In genomic region chr7:100101016-100101862, GRCh38 we compare ENCODE assay signal across 1 cellular context.
TF ChIP-seq lines count a peak whose summit lies in the region.

Gene AP4M1 (plus strand): TSS chr7:100101643. CDS start chr7:100101715, 72 bp downstream.
Gene MCM7 (minus strand): TSS chr7:100101397. CDS start chr7:100101294, 103 bp downstream.

TF ChIP-seq in K562, 482 proteins besides CTCF, POLR2A, EP300 and RAD21 (continued from another document):
- TF ChIP-seq WHSC1 (IDR thresholded peaks at IDR 0.05; ENCODE audit: low read length) (no peak), ZNF316 (IDR thresholded peaks at IDR 0.05) (no peak), ZBED1 (IDR thresholded peaks at IDR 0.05) (no peak; the same call in 1 of the 2 replicates), NELFE (IDR thresholded peaks at IDR 0.05; ENCODE audit: insufficient read depth, insufficient read length) (no peak), FOXK2 (conservative IDR thresholded peaks at IDR 0.05 in 1 of 2, IDR thresholded peaks at IDR 0.05 in 1 of 2; ENCODE audit: low read depth in 2 of 2) (peak; percentile 53 to 68; a peak in 2 of 4 replicates), MAZ (CRISPR knock-in tag; conservative IDR thresholded peaks at IDR 0.05 in 1 of 2, IDR thresholded peaks at IDR 0.05 in 1 of 2) (peak; percentile 91 to 93), ZFPM2 (CRISPR knock-in tag; IDR thresholded peaks at IDR 0.05) (no peak), TBL1XR1 (IDR thresholded peaks at IDR 0.05; ENCODE audit: low read length in 2 of 2) (no peak; a peak in 1 of 4 replicates), STAT6 (CRISPR knock-in tag; IDR thresholded peaks at IDR 0.05) (no peak; the same call in 1 of the 2 replicates), HNRNPLL (IDR thresholded peaks at IDR 0.05; ENCODE audit: low read depth, low read length, poor library complexity, severe bottlenecking) (peak; percentile 74), CHCHD3 (CRISPR knock-in tag; IDR thresholded peaks at IDR 0.05) (no peak), POLR2AphosphoS5 (IDR thresholded peaks at IDR 0.05; ENCODE audit: control insufficient read depth, insufficient read depth, low read depth, low read length) (peak; percentile 70), ZNF232 (CRISPR knock-in tag; IDR thresholded peaks at IDR 0.05) (no peak; the same call in none of the 2 replicates), ARID2 (IDR thresholded peaks at IDR 0.05) (no peak), E2F8 (IDR thresholded peaks at IDR 0.05; ENCODE audit: low read depth, partially characterized antibody) (peak; percentile 100)
